In the genomic region with DNA sequence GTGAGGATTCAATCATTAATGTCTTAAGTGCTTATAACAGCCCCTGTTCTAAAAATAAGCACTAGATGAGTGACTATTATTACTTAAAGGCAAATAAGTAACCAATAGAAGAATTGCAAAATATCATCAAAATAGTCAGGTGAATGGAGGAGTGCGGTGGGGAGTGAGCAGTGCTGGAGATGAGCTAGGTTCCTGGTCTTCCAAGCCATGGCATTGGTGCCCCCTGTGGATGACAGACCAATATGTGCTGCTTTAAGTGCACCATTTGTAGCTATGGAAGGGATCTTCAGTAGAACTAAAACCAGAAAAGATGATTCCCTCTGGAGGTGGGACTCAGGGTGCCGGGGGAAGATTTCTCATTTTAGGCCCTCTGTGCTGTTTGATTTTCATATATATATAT, we compare ENCODE assay signal across 8 cellular contexts. TPM values are rescaled to one million over a fixed set of nuclear protein-coding genes. Genes with fewer than 3 reads are reported as not detected.
DNase-seq lines count a peak whose midpoint lies in the region; ATAC-seq and TF ChIP-seq lines count a peak whose summit lies in the region.

No MANE protein-coding gene starts in this region.

- DNase-seq in AG08395 (ENCODE audit: low spot score) (peak; percentile 66), SKM-1 (lab: John Stamatoyannopoulos, UW; ENCODE audit: unreplicated experiment) (peak; percentile 35), right cardiac atrium (peak in 1 of 3 donors; percentile 58), NCI-H2081 (lab: John Stamatoyannopoulos, UW) (no peak), coronary artery (ENCODE audit: low spot score) (no peak)

- H3K4me3 ChIP-seq in right cardiac atrium (ENCODE audit: low read length) = no peak overlapping the region
- H3K4me3 ChIP-seq in coronary artery = no peak overlapping the region

- WGBS in right cardiac atrium = 69% methylated on average over 2 of the region's 2 CpGs

- no peaks in the 10 kb centered on the region for H3K27me3 ChIP-seq in right cardiac atrium (ENCODE audit: control insufficient read depth, insufficient read depth)

- peaks cover 1% of the 10 kb centered on the region for H3K4me1 ChIP-seq in right cardiac atrium (ENCODE audit: control insufficient read depth, insufficient read depth, low read length)

- H3K27ac ChIP-seq in right cardiac atrium (ENCODE audit: low read length) (no peak overlapping the region), coronary artery (no peak overlapping the region)

- ATAC-seq in GM19463 (IDR thresholded peaks at IDR 0.05; ENCODE audit: unreplicated experiment) (peak; percentile 45), right cardiac atrium (peak; percentile 42 to 51), GM21737 (IDR thresholded peaks at IDR 0.05; ENCODE audit: unreplicated experiment) (no peak), GM18867 (IDR thresholded peaks at IDR 0.05; ENCODE audit: unreplicated experiment) (no peak)

- intact Hi-C loops in right cardiac atrium (cut with DNase I) = no loop called here

- TF ChIP-seq CTCF in coronary artery (IDR thresholded peaks at IDR 0.05) = no peak

- no peaks in the 10 kb centered on the region for H3K9me3 ChIP-seq in right cardiac atrium (ENCODE audit: control insufficient read depth, low read length)

RNA-seq across cellular contexts. Expression of a gene that starts 46.1 kb away (rescaled TPM):
- 10 to 100 TPM; 14.5 to 19.2 (median 14.8) TPM for total RNA-seq in right cardiac atrium
- polyA plus RNA-seq in right cardiac atrium = 6.0 TPM

RNA-seq across cellular contexts. Expression of a gene that starts 50.4 kb away (rescaled TPM):
- total RNA-seq in right cardiac atrium = under 1 TPM in 3 of 4 donors, not detected in 1; 0.25 to 0.80 (median 0.44) TPM
- polyA plus RNA-seq in right cardiac atrium = not detected

Comparison
In these comparisons a context has a peak if more than half of its experiments do, and no peak if none do; other contexts are left out.
1. DNase-seq: peak in AG08395 (single experiment) and SKM-1 (single experiment); none in NCI-H2081 (0 of 2) and coronary artery (single experiment).
2. ATAC-seq: peak in GM19463 (single experiment) and right cardiac atrium (2 of 2); none in GM21737 (single experiment) and GM18867 (single experiment).